ENCODE assay signal across 9 cellular contexts in genomic region chr20:38127011-38127621, GRCh38. TPM values are rescaled to one million over a fixed set of nuclear protein-coding genes. Genes with fewer than 3 reads are reported as not detected.
DNase-seq lines count a peak whose midpoint lies in the region; ATAC-seq and TF ChIP-seq lines count a peak whose summit lies in the region.
"Had no signal": no experiment of that assay in that cellular context is flagged by ENCODE, and none has a peak within 500 bp of the region (broad histone marks: within the 10 kb centered on the region; RNA-seq: fewer than 3 reads in every experiment).

No MANE protein-coding gene starts in this region.

- ATAC-seq in HG02588 (IDR thresholded peaks at IDR 0.05; ENCODE audit: unreplicated experiment) = no peak
- no peak for ATAC-seq in HG02852 (IDR thresholded peaks at IDR 0.05; ENCODE audit: unreplicated experiment)
- ATAC-seq: activated naive CD4-positive, alpha-beta T cell treated with anti-CD3 and anti-CD28 coated beads, Interleukin-2, amount 50 U/mL, for 72 hours had no signal

- peak overlapping the region; percentile 7 for H3K9ac ChIP-seq in mucosa of stomach (ENCODE audit: low read length)

- no peaks in the 10 kb centered on the region for H3K9me3 Mint-ChIP-seq in activated T-helper 2 cell treated with anti-CD3 and anti-CD28 coated beads, Interferon-gamma antibody, Interleukin-2, Interleukin-4, amounts not matched to agents 10 μg/mL and 5 μg/mL and 100 μg/mL, durations not matched to agents 14 hours and 24 hours and 36 hours
- H3K9me3 Mint-ChIP-seq: activated naive CD4-positive, alpha-beta T cell treated with anti-CD3 and anti-CD28 coated beads, Interleukin-2, amount 50 U/mL, for 72 hours had no signal

- no peak overlapping the region for H3K4me3 Mint-ChIP-seq in activated T-helper 2 cell treated with anti-CD3 and anti-CD28 coated beads, Interferon-gamma antibody, Interleukin-2, Interleukin-4, amounts not matched to agents 10 μg/mL and 5 μg/mL and 100 μg/mL, durations not matched to agents 14 hours and 24 hours and 36 hours (ENCODE audit: low read depth)

- peaks cover 5% of the 10 kb centered on the region for H3K4me1 Mint-ChIP-seq in activated T-helper 2 cell treated with anti-CD3 and anti-CD28 coated beads, Interferon-gamma antibody, Interleukin-2, Interleukin-4, amounts not matched to agents 10 μg/mL and 5 μg/mL and 100 μg/mL, durations not matched to agents 14 hours and 24 hours and 36 hours (ENCODE audit: low read depth)

- H3K9me3 ChIP-seq in mucosa of stomach (ENCODE audit: control insufficient read depth, low read length) = no peaks in the 10 kb centered on the region

- H3K27ac Mint-ChIP-seq in activated T-helper 2 cell treated with anti-CD3 and anti-CD28 coated beads, Interferon-gamma antibody, Interleukin-2, Interleukin-4, amounts not matched to agents 10 μg/mL and 5 μg/mL and 100 μg/mL, durations not matched to agents 14 hours and 24 hours and 36 hours = no peak overlapping the region
- H3K27ac Mint-ChIP-seq: activated naive CD4-positive, alpha-beta T cell treated with anti-CD3 and anti-CD28 coated beads, Interleukin-2, amount 50 U/mL, for 72 hours had no signal

- peak overlapping the region in 34 of 59 donors; percentile 2 to 79 (median 56) for H3K27ac ChIP-seq in dorsolateral prefrontal cortex

- H3K27me3 ChIP-seq in dorsolateral prefrontal cortex (no peaks in the 10 kb centered on the region), mucosa of stomach (ENCODE audit: control insufficient read depth, insufficient read depth, low read length) (no peaks in the 10 kb centered on the region)

- H3K27me3 Mint-ChIP-seq in activated T-helper 2 cell treated with anti-CD3 and anti-CD28 coated beads, Interferon-gamma antibody, Interleukin-2, Interleukin-4, amounts not matched to agents 10 μg/mL and 5 μg/mL and 100 μg/mL, durations not matched to agents 14 hours and 24 hours and 36 hours (ENCODE audit: low read depth) = no peaks in the 10 kb centered on the region

- TF ChIP-seq CTCF in dorsolateral prefrontal cortex (IDR thresholded peaks at IDR 0.05 in 54 of 56, conservative IDR thresholded peaks at IDR 0.05 in 2 of 56; ENCODE audit: low read depth in 1 of 56, partially characterized antibody in 56 of 56) = no peak

- H3K4me3 ChIP-seq in dorsolateral prefrontal cortex = no peak overlapping the region
- H3K4me3 ChIP-seq in mucosa of stomach (ENCODE audit: low read length) = no peak overlapping the region

- intact Hi-C loops in dorsolateral prefrontal cortex (cut with DNase I) = no loop called here
- intact Hi-C loops in activated T-helper 2 cell treated with anti-CD3 and anti-CD28 coated beads, Interferon-gamma antibody, Interleukin-2, Interleukin-4, amounts not matched to agents 10 μg/mL and 5 μg/mL and 100 μg/mL, durations not matched to agents 14 hours and 24 hours and 36 hours (cut with micrococcal nuclease) = no loop called here

- H3K4me1 ChIP-seq in mucosa of stomach (ENCODE audit: control insufficient read depth, insufficient read depth, low read length) = peaks cover 32% of the 10 kb centered on the region

- DNase-seq in AG20443 (ENCODE audit: low spot score) (peak; percentile 77), NCI-H2171 treated with DMSO at 0.1 percent for 48 hours (lab: John Stamatoyannopoulos, UW) (peak; percentile 88), dorsolateral prefrontal cortex (peak in 5 of 10 donors; percentile 5 to 54 (median 27))
- no peak for DNase-seq in activated naive CD4-positive, alpha-beta T cell (lab: John Stamatoyannopoulos, UW)
- DNase-seq in activated T-helper 2 cell treated with anti-CD3 and anti-CD28 coated beads, Interferon-gamma antibody, Interleukin-2, Interleukin-4, amounts not matched to agents 10 μg/mL and 5 μg/mL and 100 μg/mL, durations not matched to agents 14 hours and 24 hours and 36 hours (ENCODE audit: low spot score) = no peak

- H3K36me3 Mint-ChIP-seq in activated T-helper 2 cell treated with anti-CD3 and anti-CD28 coated beads, Interferon-gamma antibody, Interleukin-2, Interleukin-4, amounts not matched to agents 10 μg/mL and 5 μg/mL and 100 μg/mL, durations not matched to agents 14 hours and 24 hours and 36 hours (ENCODE audit: low read depth) = no peaks in the 10 kb centered on the region
- H3K36me3 Mint-ChIP-seq: activated naive CD4-positive, alpha-beta T cell treated with anti-CD3 and anti-CD28 coated beads, Interleukin-2, amount 50 U/mL, for 72 hours had no signal

- H3K36me3 ChIP-seq in mucosa of stomach (ENCODE audit: control insufficient read depth, insufficient read depth, low read length) = no peaks in the 10 kb centered on the region

RNA-seq across cellular contexts. Expression of gene TGM2, which starts 38.0 kb away (rescaled TPM):
- 100 to 1,000 TPM in 7 of 120 experiments, 10 to 100 TPM in 113; 17.7 to 220 (median 53.6) TPM for total RNA-seq in dorsolateral prefrontal cortex
- not detected in 2 replicates for total RNA-seq in activated T-helper 2 cell treated with anti-CD3 and anti-CD28 coated beads, Interferon-gamma antibody, Interleukin-2, Interleukin-4, amounts not matched to agents 10 μg/mL and 5 μg/mL and 100 μg/mL, durations not matched to agents 14 hours and 24 hours and 36 hours

Comparison
In these comparisons a context has a peak if more than half of its experiments do, and no peak if none do; other contexts are left out.
1. DNase-seq: peak in AG20443 (single experiment) and NCI-H2171 treated with DMSO at 0.1 percent for 48 hours (single experiment); none in activated naive CD4-positive, alpha-beta T cell (0 of 4) and activated T-helper 2 cell treated with anti-CD3 and anti-CD28 coated beads, Interferon-gamma antibody, Interleukin-2, Interleukin-4, amounts not matched to agents 10 μg/mL and 5 μg/mL and 100 μg/mL, durations not matched to agents 14 hours and 24 hours and 36 hours (single experiment).
2. RNA of gene TGM2, which starts 38.0 kb away (total RNA-seq): 17.7 to 220 TPM in dorsolateral prefrontal cortex; not detected in activated T-helper 2 cell treated with anti-CD3 and anti-CD28 coated beads, Interferon-gamma antibody, Interleukin-2, Interleukin-4, amounts not matched to agents 10 μg/mL and 5 μg/mL and 100 μg/mL, durations not matched to agents 14 hours and 24 hours and 36 hours; every median in the first group is over 10 times any median in the second.